9 cellular contexts compared by ENCODE assay signal in the genomic region with DNA sequence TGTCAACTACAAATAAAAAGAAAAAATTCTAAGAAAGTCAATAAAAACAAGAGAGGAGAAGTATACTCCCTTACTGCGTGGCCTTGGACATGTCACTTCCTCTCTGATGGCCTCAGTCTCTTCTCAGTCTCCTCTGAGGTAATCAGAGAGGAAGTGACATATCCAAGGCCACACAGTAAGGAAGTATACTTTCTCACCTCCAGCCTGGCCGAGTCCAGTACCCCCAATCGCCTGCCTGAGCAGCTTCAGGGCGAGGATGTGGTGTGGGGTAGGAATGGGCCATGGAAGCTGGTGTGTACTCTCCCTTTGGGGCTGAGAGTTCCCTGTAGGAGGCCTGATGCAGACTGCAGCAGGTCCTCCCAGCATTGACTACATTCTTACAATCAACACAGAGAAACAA. TPM values are rescaled to one million over a fixed set of nuclear protein-coding genes. Genes with fewer than 3 reads are reported as not detected.
DNase-seq lines count a peak whose midpoint lies in the region; ATAC-seq and TF ChIP-seq lines count a peak whose summit lies in the region.
"Had no signal": no experiment of that assay in that cellular context is flagged by ENCODE, and none has a peak within 500 bp of the region (broad histone marks: within the 10 kb centered on the region; RNA-seq: fewer than 3 reads in every experiment).

No MANE protein-coding gene starts in this region.

- H3K4me3 ChIP-seq in CD8-positive, alpha-beta memory T cell (ENCODE audit: low read length): no peak overlapping the region
- H3K4me3 ChIP-seq in duodenal mucosa (ENCODE audit: low read depth in 1 of 2, low read length in 2 of 2) (no peak overlapping the region), testis (no peak overlapping the region)

- H3K36me3 ChIP-seq in CD8-positive, alpha-beta memory T cell (ENCODE audit: insufficient read depth, low read length): no peaks in the 10 kb centered on the region
- H3K36me3 ChIP-seq in duodenal mucosa (ENCODE audit: control insufficient read depth in 1 of 2, insufficient read depth in 2 of 2, low read length in 2 of 2) (peaks cover 0 to 22% of the 10 kb centered on the region in 2 donors), testis (ENCODE audit: low read depth, missing control alignments) (no peaks in the 10 kb centered on the region)

- CTCF ChIA-PET in CD8-positive, alpha-beta memory T cell (lab: Charles Lee): interaction anchor here (1.2 to 1.5 kb wide), 3 partner anchors 9 to 174 kb away, joined by 3 to 4 read pairs (median 4); a partner anchor contains a TSS

- no peaks in the 10 kb centered on the region for H3K27me3 ChIP-seq in CD8-positive, alpha-beta memory T cell (ENCODE audit: insufficient read depth, low read length, poor library complexity, severe bottlenecking)
- H3K27me3 ChIP-seq in duodenal mucosa (ENCODE audit: control insufficient read depth in 1 of 2, insufficient read depth in 2 of 2, low read length in 2 of 2): no peaks in the 10 kb centered on the region
- no peaks in the 10 kb centered on the region for H3K27me3 ChIP-seq in testis

- peaks cover 23% of the 10 kb centered on the region for H3K4me1 ChIP-seq in CD8-positive, alpha-beta memory T cell (ENCODE audit: insufficient read depth, low read length)
- H3K4me1 ChIP-seq in duodenal mucosa (ENCODE audit: control insufficient read depth in 1 of 2, insufficient read depth in 2 of 2, low read length in 2 of 2) (peaks cover 76 to 86% of the 10 kb centered on the region in 2 donors), testis (peaks cover 3% of the 10 kb centered on the region)

- TF ChIP-seq POLR2A in testis (IDR thresholded peaks at IDR 0.05): no peak

- no peak overlapping the region for H3K4me3 Mint-ChIP-seq in CD8-positive, alpha-beta memory T cell

- no peaks in the 10 kb centered on the region for H3K9me3 ChIP-seq in CD8-positive, alpha-beta memory T cell (ENCODE audit: low read length)
- H3K9me3 ChIP-seq in duodenal mucosa (ENCODE audit: control insufficient read depth in 1 of 2, low read length in 2 of 2): no peaks in the 10 kb centered on the region
- H3K9me3 ChIP-seq in testis: no peaks in the 10 kb centered on the region

- peak; percentile 59 for ATAC-seq in GM19438 (IDR thresholded peaks at IDR 0.05; ENCODE audit: low read depth, unreplicated experiment)

- H3K27ac ChIP-seq in CD8-positive, alpha-beta memory T cell (ENCODE audit: low read depth, low read length): no peak overlapping the region
- H3K27ac ChIP-seq in duodenal mucosa (ENCODE audit: low read depth, low read length) (peak overlapping the region; percentile 47), testis (no peak overlapping the region)

- peaks cover 17 to 38% (median 36%) of the 10 kb centered on the region in 3 donors for H3K4me1 Mint-ChIP-seq in CD8-positive, alpha-beta memory T cell

- intact Hi-C loops in testis (cut with DNase I; ENCODE audit: low total_unique reads): no loop called here

- H3K9me3 Mint-ChIP-seq in CD8-positive, alpha-beta memory T cell: no peaks in the 10 kb centered on the region

- WGBS in testis, 2 donors: 82 to 85% methylated on average over 4 of the region's 4 CpGs

- TF ChIP-seq CTCF in testis (IDR thresholded peaks at IDR 0.05): no peak

- H3K27me3 Mint-ChIP-seq in CD8-positive, alpha-beta memory T cell: peaks cover 0 to 6% of the 10 kb centered on the region in 2 donors

- peak overlapping the region in 5 of 8 donors; percentile 56 to 84 (median 60) for H3K27ac Mint-ChIP-seq in CD8-positive, alpha-beta memory T cell

- no peak for DNase-seq in CD8-positive, alpha-beta memory T cell
- DNase-seq in NOMO-1 treated with dmso at 0.1 percent for 144 hours (lab: John Stamatoyannopoulos, UW; ENCODE audit: unreplicated experiment) (peak; percentile 40), NCI-H774 (lab: John Stamatoyannopoulos, UW) (no peak), testis (no peak), epidermal melanocyte (ENCODE audit: insufficient read length, low spot score) (no peak)
- no peak for DNase-seq in activated CD4-positive, CD25-positive, alpha-beta regulatory T cell treated with anti-CD3 and anti-CD28 coated beads, Interleukin-2, amount 50 U/mL, for 72 hours
- DNase-seq: SW 1271 had no signal

- H3K9ac ChIP-seq in duodenal mucosa (ENCODE audit: low read depth in 1 of 2, low read length in 2 of 2): peak overlapping the region; percentile 3 to 30

- POLR2A ChIA-PET in CD8-positive, alpha-beta memory T cell (lab: Charles Lee): no interaction called here

- H3K36me3 Mint-ChIP-seq in CD8-positive, alpha-beta memory T cell: no peaks in the 10 kb centered on the region

RNA-seq across cellular contexts. Expression of a gene that starts 15.8 kb away (rescaled TPM):
- 10 to 100 TPM; 79.6 to 83.4 TPM for total RNA-seq in CD8-positive, alpha-beta memory T cell
- polyA plus RNA-seq in CD8-positive, alpha-beta memory T cell: 0.54 TPM
- total RNA-seq in testis: 1 to 10 TPM; 1.4 to 2.9 TPM
- 3.7 TPM for polyA plus RNA-seq in testis (ENCODE audit: insufficient read depth, low read depth, low replicate concordance)

Comparison
In these comparisons a context has a peak if more than half of its experiments do, and no peak if none do; other contexts are left out.
1. RNA of a gene that starts 15.8 kb away (total RNA-seq): 79.6 to 83.4 TPM in CD8-positive, alpha-beta memory T cell; 1.4 to 2.9 TPM in testis; every median in the first group is over 10 times any median in the second.